2 cellular contexts compared by ENCODE assay signal in genomic region chr5:174755103-174755502, GRCh38.
TF ChIP-seq lines count a peak whose summit lies in the region.

No MANE protein-coding gene starts in this region.

TF ChIP-seq in GM23338, 12 proteins besides CTCF, POLR2A, EP300 and RAD21 (continued from another document):
- TF ChIP-seq CREB1 (CRISPR knock-in tag; IDR thresholded peaks at IDR 0.05; ENCODE audit: low read depth) (no peak), ZNF462 (CRISPR knock-in tag; IDR thresholded peaks at IDR 0.05) (no peak), ETS1 (IDR thresholded peaks at IDR 0.05) (no peak), JUNB (IDR thresholded peaks at IDR 0.05; ENCODE audit: unreplicated experiment) (no peak)

TF ChIP-seq in WTC11, 78 proteins besides CTCF, POLR2A, EP300 and RAD21 (continued from another document):
- no peak for TF ChIP-seq ARID4B (CRISPR knock-in tag; IDR thresholded peaks at IDR 0.05; ENCODE audit: borderline replicate concordance)
- TF ChIP-seq ATF1 (CRISPR knock-in tag; IDR thresholded peaks at IDR 0.05) = no peak
- TF ChIP-seq ESRRA (CRISPR knock-in tag; IDR thresholded peaks at IDR 0.05; ENCODE audit: borderline replicate concordance) = no peak
- TF ChIP-seq CREB1 (CRISPR knock-in tag; IDR thresholded peaks at IDR 0.05) = no peak
- TF ChIP-seq CDX4 (CRISPR knock-in tag; IDR thresholded peaks at IDR 0.05; ENCODE audit: borderline replicate concordance) = no peak
- no peak for TF ChIP-seq ZNF532 (CRISPR knock-in tag; IDR thresholded peaks at IDR 0.05; ENCODE audit: borderline replicate concordance)
- TF ChIP-seq ZNF317 (CRISPR knock-in tag; IDR thresholded peaks at IDR 0.05; ENCODE audit: borderline replicate concordance, low read depth) = no peak
- no peak for TF ChIP-seq KAT7 (CRISPR knock-in tag; IDR thresholded peaks at IDR 0.05; ENCODE audit: borderline replicate concordance)
- no peak for TF ChIP-seq NFE2L1 (CRISPR knock-in tag; IDR thresholded peaks at IDR 0.05)
- no peak for TF ChIP-seq GRHL2 (CRISPR knock-in tag; IDR thresholded peaks at IDR 0.05; ENCODE audit: insufficient replicate concordance, severe bottlenecking)
- TF ChIP-seq TCF7 (CRISPR knock-in tag; IDR thresholded peaks at IDR 0.05; ENCODE audit: low read depth) = no peak
- no peak for TF ChIP-seq NR2C2 (CRISPR knock-in tag; IDR thresholded peaks at IDR 0.05)
- TF ChIP-seq HMGXB4 (CRISPR knock-in tag; IDR thresholded peaks at IDR 0.05) = no peak
